8 cellular contexts compared by ENCODE assay signal in genomic region chrX:65697915-65698796, GRCh38. TPM values are rescaled to one million over a fixed set of nuclear protein-coding genes. Genes with fewer than 3 reads are reported as not detected.
DNase-seq lines count a peak whose midpoint lies in the region; ATAC-seq and TF ChIP-seq lines count a peak whose summit lies in the region.

No MANE protein-coding gene starts in this region.

- peak overlapping the region; percentile 94 for H3K27ac Mint-ChIP-seq in CD4-positive, alpha-beta T cell
- peak overlapping the region; percentile 43 for H3K27ac Mint-ChIP-seq in neural crest cell (ENCODE audit: unreplicated experiment)

- no peak overlapping the region for H2AK9ac ChIP-seq in IMR-90 (replicated peaks; ENCODE audit: low read depth, low read length, poor library complexity)

- no TSS peak for BruUV-seq in IMR-90 (replicated peaks; lab: Mats Ljungman, UMichigan)

- H2BK5ac ChIP-seq in IMR-90 (ENCODE audit: low read depth, low read length, poor library complexity, severe bottlenecking): peak overlapping the region; percentile 74

- peak; percentile 78 for ATAC-seq in CD4-positive, alpha-beta T cell (ENCODE audit: poor library complexity)
- peak; percentile 58 for ATAC-seq in GM21423 (IDR thresholded peaks at IDR 0.05; ENCODE audit: unreplicated experiment)
- peak; percentile 19; the same call in 1 of the 2 replicates for ATAC-seq in IMR-90 (ENCODE audit: low read depth)

- DNase-seq in CD4-positive, alpha-beta T cell: peak; percentile 9 to 68 (median 55)
- DNase-seq in IMR-90 (no peak), dermis blood vessel endothelial cell (peak; percentile 70), neural crest cell (ENCODE audit: low read depth, low spot score) (no peak), transverse colon (peak; percentile 66), BE2C (no peak)
- peak; percentile 47 to 57 for DNase-seq in activated CD4-positive, alpha-beta T cell treated with anti-CD3 and anti-CD28 coated beads for 24 hours (ENCODE audit: low read depth in 2 of 2)

- no peak overlapping the region for H2AFZ ChIP-seq in IMR-90 (replicated peaks; ENCODE audit: low read length, poor library complexity)

- no peaks in the 10 kb centered on the region for H3K9me3 ChIP-seq in CD4-positive, alpha-beta T cell (ENCODE audit: control insufficient read depth, low read length)
- no peaks in the 10 kb centered on the region for H3K9me3 ChIP-seq in IMR-90 (ENCODE audit: control insufficient read depth, insufficient read depth, low read length)
- H3K9me3 ChIP-seq in transverse colon: no peaks in the 10 kb centered on the region
- no peaks in the 10 kb centered on the region for H3K9me3 ChIP-seq in BE2C

- no peak overlapping the region for H2BK15ac ChIP-seq in IMR-90 (ENCODE audit: low read depth, low read length)

- H3K4me1 ChIP-seq in IMR-90 (ENCODE audit: control insufficient read depth, insufficient read depth, low read length): peaks cover 11% of the 10 kb centered on the region
- peaks cover 0 to 36% (median 5%) of the 10 kb centered on the region in 4 donors for H3K4me1 ChIP-seq in transverse colon
- no peaks in the 10 kb centered on the region for H3K4me1 ChIP-seq in BE2C

- H3K23ac ChIP-seq in IMR-90 (ENCODE audit: low read depth, low read length): 0 out of 2 replicates have a peak overlapping the region, but pooled peaks have one; percentile 10

- in situ Hi-C loops in IMR-90 (cut with MboI; ENCODE audit: low sequenced_read_pairs) (no loop called here), transverse colon (cut with MboI; ENCODE audit: low pct_ligation_motif_present in 1 of 4, low pct_unique_long_range_greater_than_20kb in 1 of 4, low sequenced_read_pairs in 3 of 4) (no loop called here)

- TF ChIP-seq RAD21 in IMR-90 (IDR thresholded peaks at IDR 0.05; ENCODE audit: low read length): no peak

- TF ChIP-seq POLR2A in IMR-90 (IDR thresholded peaks at IDR 0.05; ENCODE audit: low read depth, low read length) (no peak), transverse colon (IDR thresholded peaks at IDR 0.05) (no peak)

- no peak overlapping the region for H4K91ac ChIP-seq in IMR-90 (ENCODE audit: insufficient read depth, low read depth, low read length)

- peak overlapping the region; percentile 79 for H3K27ac ChIP-seq in CD4-positive, alpha-beta T cell (ENCODE audit: low read depth, low read length)
- peak overlapping the region; percentile 8; the same call in 1 of the 2 replicates for H3K27ac ChIP-seq in IMR-90 (ENCODE audit: insufficient read depth, low read length)
- peak overlapping the region; percentile 56 to 74 (median 64) for H3K27ac ChIP-seq in transverse colon

- H3K36me3 Mint-ChIP-seq in CD4-positive, alpha-beta T cell (ENCODE audit: low read depth): peaks cover 36% of the 10 kb centered on the region
- H3K36me3 Mint-ChIP-seq in neural crest cell (ENCODE audit: low read depth): peaks cover 2% of the 10 kb centered on the region

- peaks cover 83% of the 10 kb centered on the region for H4K20me1 ChIP-seq in IMR-90 (ENCODE audit: insufficient read depth, low read length)

- H4K5ac ChIP-seq in IMR-90 (ENCODE audit: low read depth, low read length): no peak overlapping the region

- H3K27me3 Mint-ChIP-seq in CD4-positive, alpha-beta T cell: no peaks in the 10 kb centered on the region
- H3K27me3 Mint-ChIP-seq in neural crest cell (ENCODE audit: low read depth): no peaks in the 10 kb centered on the region

- WGBS in IMR-90 (ENCODE audit: extremely low coverage in 2 of 2, insufficient read length in 1 of 2), 2 experiments: no CpG with 5 or more reads among the region's 6 CpGs
- WGBS in transverse colon (ENCODE audit: low coverage in 1 of 2), 2 donors: 50 to 58% methylated on average over 1 to 6 of the region's 6 CpGs

- no peak overlapping the region for H3K9ac ChIP-seq in IMR-90 (ENCODE audit: low read depth, low read length)

- H3K56ac ChIP-seq in IMR-90 (ENCODE audit: extremely low read depth, insufficient read depth, low read length): no peak overlapping the region

- peak overlapping the region; percentile 3; the same call in 1 of the 2 replicates for H3K4ac ChIP-seq in IMR-90 (ENCODE audit: low read depth, low read length)

- H4K8ac ChIP-seq in IMR-90 (ENCODE audit: low read depth in 2 of 2, low read length in 2 of 2): peak overlapping the region in 1 of 2 experiments; percentile 15; a peak in 1 of 4 replicates

- H3K36me3 ChIP-seq in IMR-90 (ENCODE audit: control insufficient read depth, insufficient read depth, low read length): peaks cover 4% of the 10 kb centered on the region
- no peaks in the 10 kb centered on the region for H3K36me3 ChIP-seq in transverse colon
- no peaks in the 10 kb centered on the region for H3K36me3 ChIP-seq in BE2C

- H3K14ac ChIP-seq in IMR-90 (replicated peaks; ENCODE audit: low read depth, low read length): peak overlapping the region; percentile 3; the same call in 1 of the 2 replicates

- H3K4me3 Mint-ChIP-seq in CD4-positive, alpha-beta T cell: peak overlapping the region; percentile 90
- H3K4me3 Mint-ChIP-seq in neural crest cell: peak overlapping the region; percentile 57

- 0 out of 4 replicates have a peak, but pooled peaks cover 0 to 3% of the 10 kb centered on the region in 2 experiments for H3K79me1 ChIP-seq in IMR-90 (ENCODE audit: low read depth in 1 of 2, low read length in 2 of 2)

- no peak overlapping the region for H2BK20ac ChIP-seq in IMR-90 (ENCODE audit: low read depth, low read length)

- no peak overlapping the region for H2AK5ac ChIP-seq in IMR-90 (ENCODE audit: low read depth, low read length)

- no peak for TF ChIP-seq EP300 in transverse colon (IDR thresholded peaks at IDR 0.05; ENCODE audit: low read depth)

- H3K4me1 Mint-ChIP-seq in CD4-positive, alpha-beta T cell (ENCODE audit: low read depth): peaks cover 90% of the 10 kb centered on the region
- peaks cover 36% of the 10 kb centered on the region for H3K4me1 Mint-ChIP-seq in neural crest cell

- no peaks in the 10 kb centered on the region for H3K9me3 Mint-ChIP-seq in CD4-positive, alpha-beta T cell
- H3K9me3 Mint-ChIP-seq in neural crest cell: peaks cover 6% of the 10 kb centered on the region

- intact Hi-C loops in CD4-positive, alpha-beta T cell (cut with DNase I, micrococcal nuclease): loop anchor here (2.0 to 10.0 kb wide), 5 partner anchors 23 to 317 kb away; no protein-coding TSS in a partner anchor
- intact Hi-C loops in IMR-90 (cut with micrococcal nuclease) (no loop called here), transverse colon (cut with DNase I; ENCODE audit: low total_unique reads) (no loop called here)

- CTCF ChIA-PET in CD4-positive, alpha-beta T cell (lab: Charles Lee): interaction anchor here (1.0 to 1.5 kb wide), 2 partner anchors 12 to 102 kb away, joined by 4 to 8 read pairs; no protein-coding TSS in a partner anchor
- CTCF ChIA-PET in IMR-90 (lab: Yijun Ruan, JAX): no interaction called here

- no peak overlapping the region for H2BK120ac ChIP-seq in IMR-90 (ENCODE audit: low read depth, low read length)

- H3K4me3 ChIP-seq in IMR-90 (ENCODE audit: insufficient read depth, low read depth, low read length): no peak overlapping the region
- H3K4me3 ChIP-seq in transverse colon: no peak overlapping the region
- no peak overlapping the region for H3K4me3 ChIP-seq in BE2C (ENCODE audit: low read depth, low read length)

- POLR2A ChIA-PET in CD4-positive, alpha-beta T cell (lab: Charles Lee): interaction anchor here (0.5 to 4.1 kb wide), 22 partner anchors 10 to 320 kb away, joined by 3 to 25 read pairs (median 4); partner anchors contain the start of gene MSN
- POLR2A ChIA-PET in IMR-90 (lab: Charles Lee; ENCODE audit: unreplicated experiment): interaction anchor here (0.7 kb wide), 1 partner anchor 26 kb away, joined by 3 read pairs; no protein-coding TSS in a partner anchor

- no peak overlapping the region for H3K18ac ChIP-seq in IMR-90 (ENCODE audit: low read depth, low read length)

- no peak for TF ChIP-seq CTCF in CD4-positive, alpha-beta T cell (IDR thresholded peaks at IDR 0.05)
- TF ChIP-seq CTCF in IMR-90 (conservative IDR thresholded peaks at IDR 0.05; ENCODE audit: low read depth, low read length): no peak
- TF ChIP-seq CTCF in neural crest cell (conservative IDR thresholded peaks at IDR 0.05): no peak
- no peak for TF ChIP-seq CTCF in transverse colon (IDR thresholded peaks at IDR 0.05)
- TF ChIP-seq CTCF in BE2C (IDR thresholded peaks at IDR 0.05; ENCODE audit: low read depth, low read length): no peak

- H3K9me1 ChIP-seq in IMR-90 (ENCODE audit: insufficient read depth, low read length): peaks cover 7% of the 10 kb centered on the region; the same call in 1 of the 2 replicates

- dilution Hi-C loops in IMR-90 (cut with HindIII; ENCODE audit: low sequenced_read_pairs, unreplicated experiment): no loop called here

- H3K4me2 ChIP-seq in IMR-90 (ENCODE audit: low read depth, low read length): no peak overlapping the region

- H3K27me3 ChIP-seq in CD4-positive, alpha-beta T cell (ENCODE audit: control insufficient read depth, insufficient read depth, low read length): no peaks in the 10 kb centered on the region
- no peaks in the 10 kb centered on the region for H3K27me3 ChIP-seq in IMR-90 (ENCODE audit: control insufficient read depth, insufficient read depth, low read length)
- no peaks in the 10 kb centered on the region for H3K27me3 ChIP-seq in transverse colon
- no peaks in the 10 kb centered on the region for H3K27me3 ChIP-seq in BE2C

TF ChIP-seq in IMR-90, 13 proteins besides CTCF, POLR2A, EP300 and RAD21 (continues in another document):
- TF ChIP-seq NFE2L2 (IDR thresholded peaks at IDR 0.05; ENCODE audit: low read depth, low read length) (no peak), RCOR1 (IDR thresholded peaks at IDR 0.05; ENCODE audit: insufficient replicate concordance, low read length) (no peak), BHLHE40 (IDR thresholded peaks at IDR 0.05; ENCODE audit: low read depth, low read length) (no peak), SMC3 (IDR thresholded peaks at IDR 0.05; ENCODE audit: low read depth, low read length) (no peak), ELK1 (IDR thresholded peaks at IDR 0.05; ENCODE audit: borderline replicate concordance, low read depth, low read length) (no peak)

RNA-seq across cellular contexts. Expression of gene MSN, which starts 30.7 kb away (rescaled TPM):
- 100 to 1,000 TPM; 268 to 273 TPM for total RNA-seq in CD4-positive, alpha-beta T cell
- 580 and 619 TPM in 2 replicates for total RNA-seq in IMR-90 (2012; rRNA removed)
- 422 TPM in 2 replicates for polyA plus RNA-seq in IMR-90 (2012; rRNA removed)
- polyA plus RNA-seq in IMR-90 (2012; cell fraction: cytosol; rRNA removed): 175 and 199 TPM in 2 replicates
- 152 and 305 TPM in 2 replicates for polyA plus RNA-seq in IMR-90 (2012; cell fraction: nucleus; rRNA removed; ENCODE audit: low replicate concordance)
- total RNA-seq in dermis blood vessel endothelial cell: 252 and 545 TPM in 2 replicates
- 184 and 185 TPM in 2 replicates for total RNA-seq in neural crest cell
- 10 to 100 TPM; 40.0 to 73.8 (median 60.4) TPM for total RNA-seq in transverse colon
- polyA plus RNA-seq in BE2C (2012; ENCODE audit: insufficient read depth, insufficient read length, low read depth): 48.0 TPM

Comparison
In these comparisons a context has a peak if more than half of its experiments do, and no peak if none do; other contexts are left out.
1. ATAC-seq: peak in every context shown above with its lines; median percentile 78 in CD4-positive, alpha-beta T cell; 58 in GM21423; 19 in IMR-90.
2. DNase-seq: peak in CD4-positive, alpha-beta T cell (10 of 10), activated CD4-positive, alpha-beta T cell treated with anti-CD3 and anti-CD28 coated beads for 24 hours (2 of 2), dermis blood vessel endothelial cell (single experiment) and transverse colon (single experiment); none in IMR-90 (single experiment), neural crest cell (single experiment) and BE2C (single experiment).
3. H3K27ac ChIP-seq: peak in every context shown above with its lines; median percentile 79 in CD4-positive, alpha-beta T cell; 64 in transverse colon; 8 in IMR-90.
4. intact Hi-C loops: an anchor here in CD4-positive, alpha-beta T cell (2.0 to 10.0 kb wide); none called in IMR-90 and transverse colon.